7 cellular contexts compared by ENCODE assay signal in the genomic region with DNA sequence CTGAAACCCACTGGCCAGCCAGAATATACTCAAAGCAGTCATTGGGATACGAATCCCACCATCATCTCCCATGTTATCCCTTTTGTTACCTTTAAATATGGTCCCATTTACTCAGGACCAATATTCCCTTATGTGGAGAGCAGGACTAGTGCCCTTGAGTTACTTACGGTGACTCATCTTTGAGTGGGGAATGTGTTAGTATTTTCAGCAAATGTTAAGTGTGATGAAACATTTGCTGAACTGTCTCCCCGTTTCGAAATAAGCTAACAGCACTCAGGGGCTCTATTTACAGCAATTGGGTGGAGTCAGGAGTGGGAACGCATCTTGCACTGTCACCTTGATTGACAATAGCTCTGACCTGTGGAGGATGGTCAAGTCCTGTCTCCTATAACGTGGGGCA.
A peak's percentile ranks its signal among the peaks of the same experiment; 100 is the strongest.
DNase-seq lines count a peak whose midpoint lies in the region; ATAC-seq and TF ChIP-seq lines count a peak whose summit lies in the region.

No MANE protein-coding gene starts in this region.

- POLR2A ChIA-PET in CD4-positive, alpha-beta T cell (lab: Charles Lee) = interaction anchor here (0.8 kb wide), 1 partner anchor 113 kb away, joined by 3 read pairs; no protein-coding TSS in a partner anchor

- H3K9me3 Mint-ChIP-seq in stimulated activated effector memory CD8-positive, alpha-beta T cell treated with anti-CD3 and anti-CD28 coated beads, Interleukin-12 subunit alpha, Interleukin-12 subunit beta, amount 100 ng/mL, for 72 hours = peaks cover 3% of the 10 kb centered on the region
- H3K9me3 Mint-ChIP-seq in CD4-positive, alpha-beta T cell = no peaks in the 10 kb centered on the region

- H3K27me3 ChIP-seq in RWPE2 (ENCODE audit: insufficient read depth, poor library complexity, severe bottlenecking) = no peaks in the 10 kb centered on the region
- H3K27me3 ChIP-seq in CD4-positive, alpha-beta T cell (ENCODE audit: control insufficient read depth, insufficient read depth, low read length) = no peaks in the 10 kb centered on the region

- no peak overlapping the region for H3K27ac Mint-ChIP-seq in stimulated activated effector memory CD8-positive, alpha-beta T cell treated with anti-CD3 and anti-CD28 coated beads, Interleukin-12 subunit alpha, Interleukin-12 subunit beta, amount 100 ng/mL, for 72 hours
- H3K27ac Mint-ChIP-seq in CD4-positive, alpha-beta T cell = no peak overlapping the region

- no peak overlapping the region for H3K4me3 ChIP-seq in RWPE2 (ENCODE audit: severe bottlenecking)
- no peak overlapping the region for H3K4me3 ChIP-seq in foreskin fibroblast (ENCODE audit: low read depth in 1 of 2, low read length in 2 of 2)

- CTCF ChIA-PET in CD4-positive, alpha-beta T cell (lab: Charles Lee) = no interaction called here

- H3K9me3 ChIP-seq in RWPE2 (ENCODE audit: severe bottlenecking) = no peaks in the 10 kb centered on the region
- H3K9me3 ChIP-seq in CD4-positive, alpha-beta T cell (ENCODE audit: control insufficient read depth, low read length) = no peaks in the 10 kb centered on the region

- H3K4me1 ChIP-seq in RWPE2 (ENCODE audit: insufficient read depth, poor library complexity, severe bottlenecking) = peaks cover 6% of the 10 kb centered on the region

- H3K36me3 Mint-ChIP-seq in stimulated activated effector memory CD8-positive, alpha-beta T cell treated with anti-CD3 and anti-CD28 coated beads, Interleukin-12 subunit alpha, Interleukin-12 subunit beta, amount 100 ng/mL, for 72 hours = no peaks in the 10 kb centered on the region
- H3K36me3 Mint-ChIP-seq in CD4-positive, alpha-beta T cell (ENCODE audit: low read depth) = no peaks in the 10 kb centered on the region

- intact Hi-C loops in CD4-positive, alpha-beta T cell (cut with DNase I, micrococcal nuclease) = no loop called here

- no peaks in the 10 kb centered on the region for H3K36me3 ChIP-seq in RWPE2 (ENCODE audit: low read depth)

- no peaks in the 10 kb centered on the region for H3K27me3 Mint-ChIP-seq in CD4-positive, alpha-beta T cell

- peak overlapping the region; percentile 39 for H3K27ac ChIP-seq in RWPE2 (ENCODE audit: poor library complexity, severe bottlenecking)
- no peak overlapping the region for H3K27ac ChIP-seq in CD4-positive, alpha-beta T cell (ENCODE audit: low read depth, low read length)

- DNase-seq in H4 (ENCODE audit: low spot score) = peak; percentile 78
- no peak for DNase-seq in RWPE2 (ENCODE audit: low spot score)
- DNase-seq in foreskin fibroblast = peak; percentile 83 to 92
- peak in 1 of 2 donors; percentile 51 for DNase-seq in stimulated activated effector memory CD8-positive, alpha-beta T cell treated with anti-CD3 and anti-CD28 coated beads, Interleukin-12 subunit alpha, Interleukin-12 subunit beta, amount 100 ng/mL, for 72 hours (ENCODE audit: low spot score in 2 of 2)
- DNase-seq in NCI-H510A treated with DMSO at 0.1 percent for 48 hours (lab: John Stamatoyannopoulos, UW) = no peak
- DNase-seq in CD4-positive, alpha-beta T cell = no peak

- no peak for TF ChIP-seq CTCF in RWPE2 (IDR thresholded peaks at IDR 0.05; ENCODE audit: poor library complexity, severe bottlenecking)
- TF ChIP-seq CTCF in foreskin fibroblast (IDR thresholded peaks at IDR 0.05; ENCODE audit: low read depth, low read length) = no peak
- TF ChIP-seq CTCF in CD4-positive, alpha-beta T cell (IDR thresholded peaks at IDR 0.05) = no peak

- peaks cover 22% of the 10 kb centered on the region for H3K4me1 Mint-ChIP-seq in stimulated activated effector memory CD8-positive, alpha-beta T cell treated with anti-CD3 and anti-CD28 coated beads, Interleukin-12 subunit alpha, Interleukin-12 subunit beta, amount 100 ng/mL, for 72 hours
- H3K4me1 Mint-ChIP-seq in CD4-positive, alpha-beta T cell (ENCODE audit: low read depth) = peaks cover 22% of the 10 kb centered on the region

- ATAC-seq in RWPE2 (ENCODE audit: low read depth) = peak; percentile 90
- ATAC-seq in stimulated activated effector memory CD8-positive, alpha-beta T cell treated with anti-CD3 and anti-CD28 coated beads, Interleukin-12 subunit alpha, Interleukin-12 subunit beta, amount 100 ng/mL, for 72 hours = peak; percentile 54
- no peak for ATAC-seq in CD4-positive, alpha-beta T cell (ENCODE audit: poor library complexity)
- no peak for ATAC-seq in HG03521 (IDR thresholded peaks at IDR 0.05; ENCODE audit: unreplicated experiment)

- peak overlapping the region; percentile 7 for H3K4me3 Mint-ChIP-seq in stimulated activated effector memory CD8-positive, alpha-beta T cell treated with anti-CD3 and anti-CD28 coated beads, Interleukin-12 subunit alpha, Interleukin-12 subunit beta, amount 100 ng/mL, for 72 hours
- H3K4me3 Mint-ChIP-seq in CD4-positive, alpha-beta T cell = no peak overlapping the region

Comparison
In these comparisons a context has a peak if more than half of its experiments do, and no peak if none do; other contexts are left out.
1. DNase-seq: peak in H4 (single experiment) and foreskin fibroblast (2 of 2); none in RWPE2 (single experiment), NCI-H510A treated with DMSO at 0.1 percent for 48 hours (single experiment) and CD4-positive, alpha-beta T cell (0 of 10).
2. ATAC-seq: peak in RWPE2 (single experiment) and stimulated activated effector memory CD8-positive, alpha-beta T cell treated with anti-CD3 and anti-CD28 coated beads, Interleukin-12 subunit alpha, Interleukin-12 subunit beta, amount 100 ng/mL, for 72 hours (single experiment); none in CD4-positive, alpha-beta T cell (single experiment) and HG03521 (single experiment).